Comparison of ENCODE assay signal across 26 cellular contexts in the genomic region with DNA sequence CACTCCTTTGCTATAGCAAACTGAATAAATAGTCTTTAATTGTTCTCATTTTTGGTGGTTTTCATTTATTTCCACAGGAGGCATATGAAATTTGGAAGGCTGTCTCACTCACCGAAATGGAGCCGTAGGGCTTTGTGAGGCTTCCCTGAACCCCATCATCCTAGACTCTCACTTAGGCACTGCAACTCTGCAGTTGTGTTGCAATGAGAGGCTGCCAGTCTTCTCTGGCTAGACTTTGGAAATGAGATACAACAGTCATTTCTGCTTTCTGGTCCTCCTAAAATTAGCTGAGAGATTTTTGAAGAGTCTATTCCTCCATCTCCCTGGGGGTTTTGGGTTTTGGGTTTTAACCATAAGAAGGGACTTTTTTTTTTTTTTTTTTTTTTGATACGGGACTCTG.
"Had no signal": no experiment of that assay in that cellular context is flagged by ENCODE, and none has a peak within 500 bp of the region (broad histone marks: within the 10 kb centered on the region; RNA-seq: fewer than 3 reads in every experiment).

No MANE protein-coding gene starts in this region.

- ATAC-seq: K562, T-cell had no signal

- H3K4me3 ChIP-seq: K562, SJSA1, SK-N-MC had no signal

- H3K36me3 ChIP-seq: SJSA1 had no signal

- H3K9me3 Mint-ChIP-seq: T-cell; T-helper 1 cell treated with Interleukin-12 subunit alpha and Interleukin-12 subunit beta and Interleukin-4 antibody, amounts not matched to agents 30 μg/mL and 1 μg/mL, for 36 hours had no signal

- H3K27ac Mint-ChIP-seq: IgD-negative memory B cell; T-cell; T-helper 1 cell treated with Interleukin-12 subunit alpha and Interleukin-12 subunit beta and Interleukin-4 antibody, amounts not matched to agents 30 μg/mL and 1 μg/mL, for 36 hours had no signal

- H3K9me3 ChIP-seq: SJSA1 had no signal

- H3K4me3 Mint-ChIP-seq: IgD-negative memory B cell; T-cell; T-helper 1 cell treated with Interleukin-12 subunit alpha and Interleukin-12 subunit beta and Interleukin-4 antibody, amounts not matched to agents 30 μg/mL and 1 μg/mL, for 36 hours had no signal

- H3K9ac ChIP-seq: KMS-11 had no signal

- H3K4me2 ChIP-seq: KMS-11 had no signal

- H3K27me3 ChIP-seq: SJSA1 had no signal

- H3K4me1 Mint-ChIP-seq: T-cell had no signal

- H3K27me3 Mint-ChIP-seq: IgD-negative memory B cell had no signal

- DNase-seq: Kasumi-1, MM.1S, NCI-H1048, NCI-H1105, NCI-H1417, NCI-H1436 treated with DMSO at 0.1 percent for 48 hours, NCI-H1694, NCI-H187 treated with DMSO at 0.1 percent for 48 hours, NCI-H2081, NCI-H2107, NCI-H2227 treated with DMSO at 0.1 percent for 48 hours, NCI-H524 treated with DMSO at 0.1 percent for 48 hours, NCI-H69, NCI-H774, Right ventricle myocardium superior, RPMI8226, SIG-M5, SW 1271, T-cell had no signal

- H3K27ac ChIP-seq: HL-60, KMS-11, SJSA1, SK-N-MC had no signal

- H3K4me1 ChIP-seq: SJSA1 had no signal
